Comparison of ENCODE assay signal across 20 cellular contexts in genomic region chr9:18386091-18386490, GRCh38.
"Had no signal": no experiment of that assay in that cellular context is flagged by ENCODE, and none has a peak within 500 bp of the region (broad histone marks: within the 10 kb centered on the region; RNA-seq: fewer than 3 reads in every experiment).

No MANE protein-coding gene starts in this region.

- H3K4me3 ChIP-seq: breast epithelium, esophagus muscularis mucosa, hepatocyte, mucosa of descending colon, right lobe of liver, spleen, testis, upper lobe of left lung had no signal

- H3K36me3 ChIP-seq: breast epithelium, esophagus muscularis mucosa, right lobe of liver, spleen, upper lobe of left lung had no signal

- H3K27me3 ChIP-seq: breast epithelium, esophagus muscularis mucosa, hepatocyte, right lobe of liver, spleen, testis, upper lobe of left lung had no signal

- H3K4me1 ChIP-seq: breast epithelium, right lobe of liver, spleen, testis, upper lobe of left lung had no signal

- H3K27ac ChIP-seq: breast epithelium, esophagus muscularis mucosa, hepatocyte, right lobe of liver, spleen, testis, upper lobe of left lung had no signal

- DNase-seq: activated CD4-positive, alpha-beta T cell treated with anti-CD3 and anti-CD28 coated beads, Interleukin-2, amount 10 ng/mL, durations not matched to agents 7 days and 5 days; activated CD8-positive, alpha-beta T cell treated with anti-CD3 and anti-CD28 coated beads, Interleukin-2, amount 10 ng/mL, durations not matched to agents 7 days and 5 days; activated effector memory CD4-positive, alpha-beta T cell treated with Interleukin-2 at 50 U/mL for 16 hours; activated naive CD4-positive, alpha-beta T cell treated with anti-CD3 and anti-CD28 coated beads, Interleukin-2, amount 10 ng/mL, durations not matched to agents 7 days and 5 days; activated naive CD8-positive, alpha-beta T cell treated with anti-CD3 and anti-CD28 coated beads, Interleukin-2, amount 50 U/mL, for 24 hours; activated T-cell treated with anti-CD3 and anti-CD28 coated beads, Interleukin-2, amount 50 U/mL, for 24 hours; aorta; effector CD8-positive, alpha-beta T cell; left cardiac atrium; mesenchymal stem cell; mucosa of descending colon; naive B cell; right lobe of liver; spleen; stimulated activated CD4-positive, alpha-beta T cell treated with anti-CD3 and anti-CD28 coated beads, Interleukin-4, amount 100 ng/mL, for 4 hours; testis; upper lobe of left lung had no signal

- H3K9me3 ChIP-seq: breast epithelium, esophagus muscularis mucosa, mucosa of descending colon, right lobe of liver, spleen, testis, upper lobe of left lung had no signal
